Comparison of ENCODE assay signal across 9 cellular contexts in genomic region chr16:28984619-28985135, GRCh38. TPM values are rescaled to one million over a fixed set of nuclear protein-coding genes. Genes with fewer than 3 reads are reported as not detected.
DNase-seq lines count a peak whose midpoint lies in the region; ATAC-seq and TF ChIP-seq lines count a peak whose summit lies in the region.
"Had no signal": no experiment of that assay in that cellular context is flagged by ENCODE, and none has a peak within 500 bp of the region (broad histone marks: within the 10 kb centered on the region; RNA-seq: fewer than 3 reads in every experiment).

LAT (plus strand) TSS chr16:28985052; CDS start chr16:28985418, 366 bp downstream.

- H3K27me3 Mint-ChIP-seq in endothelial cell (ENCODE audit: unreplicated experiment) = peaks cover 6% of the 10 kb centered on the region

- no peak within 1 kb of the TSS for H3K4me3 Mint-ChIP-seq in endothelial cell (ENCODE audit: unreplicated experiment)

- H3K4me1 Mint-ChIP-seq in endothelial cell (ENCODE audit: unreplicated experiment) = peaks cover 3% of the 10 kb centered on the region

- H3K9me3 Mint-ChIP-seq in endothelial cell (ENCODE audit: unreplicated experiment) = peaks cover 6% of the 10 kb centered on the region

- ATAC-seq in HG02759 (IDR thresholded peaks at IDR 0.05; ENCODE audit: unreplicated experiment) (peak; percentile 68), HG02610 (IDR thresholded peaks at IDR 0.05; ENCODE audit: unreplicated experiment) (no peak), GM21447 (IDR thresholded peaks at IDR 0.05; ENCODE audit: unreplicated experiment) (no peak)
- ATAC-seq: K562 had no signal

- H3K36me3 Mint-ChIP-seq in endothelial cell (ENCODE audit: low read depth, unreplicated experiment) = peaks cover 43% of the 10 kb centered on the region

- H3K27ac Mint-ChIP-seq in endothelial cell (ENCODE audit: unreplicated experiment) = no peak within 1 kb of the TSS

- no peak for TF ChIP-seq CTCF in endothelial cell (IDR thresholded peaks at IDR 0.05; ENCODE audit: unreplicated experiment)

- DNase-seq in T-helper 9 cell (peak; percentile 73), retina (no peak), endothelial cell (ENCODE audit: low spot score) (no peak)
- peak; percentile 82 for DNase-seq in central memory CD4-positive, alpha-beta T cell
- DNase-seq in stimulated activated CD4-positive, alpha-beta T cell treated with anti-CD3 and anti-CD28 coated beads, Interleukin-4, amount 100 ng/mL, for 1 hour = peak; percentile 79

RNA-seq across cellular contexts. Expression of gene LAT, which starts in this region (rescaled TPM):
- 5.4 TPM for total RNA-seq in endothelial cell (ENCODE audit: unreplicated experiment)

Comparison
In these comparisons a context has a peak if more than half of its experiments do, and no peak if none do; other contexts are left out.
1. DNase-seq: peak in T-helper 9 cell (single experiment), central memory CD4-positive, alpha-beta T cell (single experiment) and stimulated activated CD4-positive, alpha-beta T cell treated with anti-CD3 and anti-CD28 coated beads, Interleukin-4, amount 100 ng/mL, for 1 hour (single experiment); none in retina (single experiment) and endothelial cell (single experiment).